15 cellular contexts compared by ENCODE assay signal in the genomic region with DNA sequence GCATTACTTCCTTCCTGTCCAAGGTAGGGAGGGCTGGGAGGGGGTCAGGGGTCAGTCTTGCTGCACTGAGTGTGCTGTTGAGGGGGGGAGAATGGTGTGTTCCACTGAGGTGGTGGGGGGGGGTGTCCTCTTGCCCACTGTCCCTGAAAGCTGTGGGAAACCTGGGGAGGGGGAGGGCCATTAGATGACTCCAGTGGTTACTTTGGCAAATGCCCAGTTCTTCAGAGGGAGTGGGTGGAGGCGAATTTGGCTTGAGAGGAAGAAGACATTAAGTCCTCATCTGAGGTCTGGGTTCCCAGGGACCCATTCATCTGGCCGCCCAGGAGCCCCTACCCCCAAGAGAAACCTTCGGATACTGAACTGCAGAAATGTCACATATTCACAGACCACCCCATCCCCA. TPM values are rescaled to one million over a fixed set of nuclear protein-coding genes. Genes with fewer than 3 reads are reported as not detected.
DNase-seq lines count a peak whose midpoint lies in the region; ATAC-seq, FAIRE-seq and TF ChIP-seq lines count a peak whose summit lies in the region.
"Had no signal": no experiment of that assay in that cellular context is flagged by ENCODE, and none has a peak within 500 bp of the region (broad histone marks: within the 10 kb centered on the region; RNA-seq: fewer than 3 reads in every experiment).

No MANE protein-coding gene starts in this region.

- no peak for DNase-seq in A549 (ENCODE audit: low read depth in 1 of 2, low spot score in 1 of 2)
- DNase-seq in adipocyte (ENCODE audit: low read depth): peak; percentile 22
- DNase-seq in Right ventricle myocardium superior: no peak
- no peak for DNase-seq in sciatic nerve (ENCODE audit: low spot score)
- no peak for DNase-seq in activated CD4-positive, CD25-positive, alpha-beta regulatory T cell treated with anti-CD3 and anti-CD28 coated beads, Interleukin-2, amount 50 U/mL, for 72 hours
- DNase-seq in small intestine: no peak
- no peak for DNase-seq in NCI-H446 (lab: John Stamatoyannopoulos, UW)
- DNase-seq in COLO829 (ENCODE audit: low spot score): no peak
- DNase-seq: activated T-cell treated with anti-CD3 and anti-CD28 coated beads for 4 hours; effector memory CD8-positive, alpha-beta T cell; NCI-H1092 treated with DMSO at 0.1 percent for 48 hours; NCI-H345; OCI-M1; stimulated activated CD4-positive, alpha-beta T cell treated with anti-CD3 and anti-CD28 coated beads, Interleukin-12 subunit alpha, Interleukin-12 subunit beta, amount 100 ng/mL, for 4 hours had no signal

- POLR2A ChIA-PET in A549 (lab: Yijun Ruan, JAX): no interaction called here

- no peak for FAIRE-seq in A549 (lab: Jason Lieb, UNC)
- no peak for FAIRE-seq in small intestine (lab: Jason Lieb, UNC)

- no peaks in the 10 kb centered on the region for H3K9me3 ChIP-seq in A549
- H3K9me3 ChIP-seq in adipocyte (ENCODE audit: control insufficient read depth, low read length): no peaks in the 10 kb centered on the region
- no peaks in the 10 kb centered on the region for H3K9me3 ChIP-seq in small intestine (ENCODE audit: control insufficient read depth, low read depth)
- H3K9me3 ChIP-seq: adrenal gland had no signal

- no peak for TF ChIP-seq EP300 in A549 (IDR thresholded peaks at IDR 0.05)

- ATAC-seq in A549 (no peak), Right ventricle myocardium superior (ENCODE audit: poor library complexity) (peak; percentile 8), sciatic nerve (peak; percentile 3)
- ATAC-seq: effector memory CD8-positive, alpha-beta T cell had no signal

- intact Hi-C loops in Right ventricle myocardium superior (cut with DNase I) (no loop called here), sciatic nerve (cut with DNase I) (loop anchor here (5.0 kb wide), 1 partner anchor 33 kb away; no protein-coding TSS in a partner anchor)

- H3K4me3 ChIP-seq in A549 (no peak overlapping the region), adipocyte (ENCODE audit: low read length) (peak overlapping the region; percentile 10), small intestine (ENCODE audit: low read depth in 1 of 2, low read length in 2 of 2) (no peak overlapping the region)
- H3K4me3 ChIP-seq: adrenal gland had no signal

- H3K9ac ChIP-seq in adipocyte (ENCODE audit: low read length): peak overlapping the region; percentile 53

- TF ChIP-seq CTCF in A549 (IDR thresholded peaks at IDR 0.05): no peak

- peaks cover 43% of the 10 kb centered on the region for H3K4me1 ChIP-seq in A549
- H3K4me1 ChIP-seq in adipocyte (ENCODE audit: control insufficient read depth, insufficient read depth, low read length): peaks cover 38% of the 10 kb centered on the region
- peaks cover 0 to 2% of the 10 kb centered on the region in 2 donors for H3K4me1 ChIP-seq in small intestine (ENCODE audit: control insufficient read depth in 2 of 2, insufficient read depth in 1 of 2, low read depth in 1 of 2, low read length in 1 of 2)

- peak overlapping the region; percentile 49 for H3K4me2 ChIP-seq in A549

- H3K36me3 ChIP-seq in adipocyte (ENCODE audit: control insufficient read depth, insufficient read depth, low read length, severe bottlenecking): peaks cover 27% of the 10 kb centered on the region
- H3K36me3 ChIP-seq in small intestine (ENCODE audit: control insufficient read depth in 2 of 2, insufficient read depth in 2 of 2, low read length in 2 of 2): peaks cover 18 to 21% of the 10 kb centered on the region in 2 donors

- TF ChIP-seq POLR2A in A549 (IDR thresholded peaks at IDR 0.05; ENCODE audit: low read length): no peak

- H3K27me3 ChIP-seq in adipocyte (replicated peaks; ENCODE audit: control insufficient read depth, insufficient read depth, low read length) (no peaks in the 10 kb centered on the region), small intestine (ENCODE audit: control insufficient read depth in 2 of 2, insufficient read depth in 2 of 2, low read length in 2 of 2) (no peaks in the 10 kb centered on the region)
- H3K27me3 ChIP-seq: adrenal gland had no signal

- H3K27ac ChIP-seq in A549 (peak overlapping the region; percentile 35 to 63; a peak in 2 of 6 replicates), small intestine (ENCODE audit: low read depth in 1 of 2, low read length in 1 of 2) (no peak overlapping the region)

- TF ChIP-seq RAD21 in A549 (conservative IDR thresholded peaks at IDR 0.05 in 1 of 2, IDR thresholded peaks at IDR 0.05 in 1 of 2): no peak

- 92% methylated on average over 3 of the region's 3 CpGs for WGBS in A549 (ENCODE audit: missing lambda C conversion rate)
- WGBS in small intestine, 3 donors: 65 to 80% (median 72%) methylated on average over 3 of the region's 3 CpGs

- CTCF ChIA-PET in A549 (lab: Yijun Ruan, JAX): interaction anchor here (2.3 to 24.0 kb wide), 3 partner anchors 10 to 144 kb away, joined by 5 to 474 read pairs (median 12); a partner anchor contains a TSS

TF ChIP-seq in A549, 52 proteins besides CTCF, POLR2A, EP300 and RAD21:
- TF ChIP-seq, protein P1, sequence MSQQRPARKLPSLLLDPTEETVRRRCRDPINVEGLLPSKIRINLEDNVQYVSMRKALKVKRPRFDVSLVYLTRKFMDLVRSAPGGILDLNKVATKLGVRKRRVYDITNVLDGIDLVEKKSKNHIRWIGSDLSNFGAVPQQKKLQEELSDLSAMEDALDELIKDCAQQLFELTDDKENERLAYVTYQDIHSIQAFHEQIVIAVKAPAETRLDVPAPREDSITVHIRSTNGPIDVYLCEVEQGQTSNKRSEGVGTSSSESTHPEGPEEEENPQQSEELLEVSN (IDR thresholded peaks at IDR 0.05; ENCODE audit: borderline replicate concordance, low read depth): no peak
- TF ChIP-seq HOXA7 (CRISPR knock-in tag; IDR thresholded peaks at IDR 0.05) (no peak), PHF8 (IDR thresholded peaks at IDR 0.05; ENCODE audit: borderline replicate concordance, low read depth) (no peak), POLR2AphosphoS2 (conservative IDR thresholded peaks at IDR 0.05; ENCODE audit: low read length) (no peak), CHD2 (IDR thresholded peaks at IDR 0.05; ENCODE audit: low read length, partially characterized antibody) (no peak), MAZ (IDR thresholded peaks at IDR 0.05; ENCODE audit: borderline replicate concordance, low read depth, low read length) (no peak), CBX2 (IDR thresholded peaks at IDR 0.05; ENCODE audit: borderline replicate concordance, low read depth) (no peak), RCOR1 (IDR thresholded peaks at IDR 0.05; ENCODE audit: low read depth, low read length) (no peak)
- TF ChIP-seq, protein P2, sequence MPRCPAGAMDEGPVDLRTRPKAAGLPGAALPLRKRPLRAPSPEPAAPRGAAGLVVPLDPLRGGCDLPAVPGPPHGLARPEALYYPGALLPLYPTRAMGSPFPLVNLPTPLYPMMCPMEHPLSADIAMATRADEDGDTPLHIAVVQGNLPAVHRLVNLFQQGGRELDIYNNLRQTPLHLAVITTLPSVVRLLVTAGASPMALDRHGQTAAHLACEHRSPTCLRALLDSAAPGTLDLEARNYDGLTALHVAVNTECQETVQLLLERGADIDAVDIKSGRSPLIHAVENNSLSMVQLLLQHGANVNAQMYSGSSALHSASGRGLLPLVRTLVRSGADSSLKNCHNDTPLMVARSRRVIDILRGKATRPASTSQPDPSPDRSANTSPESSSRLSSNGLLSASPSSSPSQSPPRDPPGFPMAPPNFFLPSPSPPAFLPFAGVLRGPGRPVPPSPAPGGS (IDR thresholded peaks at IDR 0.05): no peak
- TF ChIP-seq, protein P3, sequence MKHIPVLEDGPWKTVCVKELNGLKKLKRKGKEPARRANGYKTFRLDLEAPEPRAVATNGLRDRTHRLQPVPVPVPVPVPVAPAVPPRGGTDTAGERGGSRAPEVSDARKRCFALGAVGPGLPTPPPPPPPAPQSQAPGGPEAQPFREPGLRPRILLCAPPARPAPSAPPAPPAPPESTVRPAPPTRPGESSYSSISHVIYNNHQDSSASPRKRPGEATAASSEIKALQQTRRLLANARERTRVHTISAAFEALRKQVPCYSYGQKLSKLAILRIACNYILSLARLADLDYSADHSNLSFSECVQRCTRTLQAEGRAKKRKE (CRISPR knock-in tag; IDR thresholded peaks at IDR 0.05; ENCODE audit: low read depth): no peak

RNA-seq across cellular contexts. Expression of a gene that starts 36.2 kb away (rescaled TPM):
- polyA plus RNA-seq in A549 (2011; rRNA removed): 16.8 and 20.8 TPM in 2 replicates
- 24.1 and 35.9 TPM in 2 replicates for polyA plus RNA-seq in A549 (2012; cell fraction: cytosol; rRNA removed)
- 93.8 and 94.5 TPM in 2 replicates for polyA plus RNA-seq in A549 (2012; cell fraction: nucleus; rRNA removed)
- 20.7 to 23.4 TPM (median 22.8 TPM) in 3 replicates for polyA plus RNA-seq in A549 (2017; fragmentation: RNase III; extraction: RNeasy Plus Mini Kit Qiagen cat#74134 plus additional on column Dnase treatment)
- polyA minus RNA-seq in A549 (2011; rRNA and poly(A)+ RNA removed): 22.8 and 26.8 TPM in 2 replicates
- 96.6 TPM for total RNA-seq in Right ventricle myocardium superior
- 66.8 TPM for total RNA-seq in sciatic nerve
- polyA plus RNA-seq in small intestine: 10 to 100 TPM in 1 of 3 donors, 1 to 10 TPM in 2; 5.8 to 16.8 (median 9.2) TPM

Comparison
In these comparisons a context has a peak if more than half of its experiments do, and no peak if none do; other contexts are left out.
1. ATAC-seq: peak in Right ventricle myocardium superior (single experiment) and sciatic nerve (single experiment); none in A549 (0 of 2).
2. H3K27ac ChIP-seq: peak in A549 (2 of 2); none in small intestine (0 of 2).